In genomic region chr1:1302006-1302430, GRCh38 we compare ENCODE assay signal across 2 cellular contexts.
TF ChIP-seq lines count a peak whose summit lies in the region.

No MANE protein-coding gene starts in this region.

TF ChIP-seq in HCT116, 20 proteins besides CTCF, POLR2A, EP300 and RAD21:
- TF ChIP-seq EZH2 (IDR thresholded peaks at IDR 0.05) (no peak), SIN3A (IDR thresholded peaks at IDR 0.05; ENCODE audit: low read depth) (no peak), TCF7L2 (IDR thresholded peaks at IDR 0.05; ENCODE audit: borderline replicate concordance, extremely low read depth, insufficient read depth, insufficient read length) (no peak), ELF1 (IDR thresholded peaks at IDR 0.05; ENCODE audit: borderline replicate concordance, low read depth) (no peak), ZBTB33 (IDR thresholded peaks at IDR 0.05; ENCODE audit: extremely low read depth, insufficient replicate concordance, low read length) (no peak), SRF (IDR thresholded peaks at IDR 0.05; ENCODE audit: low read depth) (no peak), ZFX (IDR thresholded peaks at IDR 0.05) (no peak), CBX3 (IDR thresholded peaks at IDR 0.05; ENCODE audit: low read depth) (no peak), FOSL1 (IDR thresholded peaks at IDR 0.05; ENCODE audit: low read depth) (no peak), JUND (IDR thresholded peaks at IDR 0.05) (no peak), REST (IDR thresholded peaks at IDR 0.05; ENCODE audit: low read depth) (no peak), MAX (IDR thresholded peaks at IDR 0.05) (no peak), POLR2AphosphoS5 (IDR thresholded peaks at IDR 0.05; ENCODE audit: low read depth, low read length) (no peak), CEBPB (IDR thresholded peaks at IDR 0.05; ENCODE audit: low read depth) (no peak), EGR1 (IDR thresholded peaks at IDR 0.05; ENCODE audit: low read depth) (no peak)

TF ChIP-seq in K562, 482 proteins besides CTCF, POLR2A, EP300 and RAD21:
- peak; percentile 14 for TF ChIP-seq CTCFL (IDR thresholded peaks at IDR 0.05; ENCODE audit: borderline replicate concordance, insufficient read depth, low read depth, low read length, poor library complexity, severe bottlenecking)
- TF ChIP-seq RBM17 (IDR thresholded peaks at IDR 0.05; ENCODE audit: borderline replicate concordance, low read depth, low read length): no peak
- no peak for TF ChIP-seq USF1 (CRISPR knock-in tag; IDR thresholded peaks at IDR 0.05)
- TF ChIP-seq SMC3 (conservative IDR thresholded peaks at IDR 0.05; ENCODE audit: insufficient read depth, low read depth, low read length): no peak
- TF ChIP-seq POLR2G (IDR thresholded peaks at IDR 0.05; ENCODE audit: low read depth, low read length): peak; percentile 48; the same call in 1 of the 2 replicates
- no peak for TF ChIP-seq ELK3 (CRISPR knock-in tag; IDR thresholded peaks at IDR 0.05)
- peak; percentile 86 for TF ChIP-seq ZNF263 (CRISPR knock-in tag; IDR thresholded peaks at IDR 0.05; ENCODE audit: borderline replicate concordance)
- no peak for TF ChIP-seq BACH1 (tag; IDR thresholded peaks at IDR 0.05)
- TF ChIP-seq ZBTB7A (IDR thresholded peaks at IDR 0.05; ENCODE audit: borderline replicate concordance, control insufficient read depth, low read depth, low read length): peak; percentile 64; the same call in 1 of the 2 replicates
- no peak for TF ChIP-seq MTF1 (CRISPR knock-in tag; IDR thresholded peaks at IDR 0.05; ENCODE audit: borderline replicate concordance)
- TF ChIP-seq MYC (IDR thresholded peaks at IDR 0.05; ENCODE audit: low read depth, low read length): no peak
- TF ChIP-seq MYC (CRISPR knock-in tag; IDR thresholded peaks at IDR 0.05; ENCODE audit: borderline replicate concordance, low read depth): no peak
- 0 out of 2 replicates have a peak, but pooled peaks have one; percentile 2 for TF ChIP-seq RB1 (IDR thresholded peaks at IDR 0.05; ENCODE audit: low read depth)
- 0 out of 2 replicates have a peak, but pooled peaks have one; percentile 25 for TF ChIP-seq RBFOX2 (IDR thresholded peaks at IDR 0.05; ENCODE audit: low read depth, low read length)
- TF ChIP-seq CAMTA2 (CRISPR knock-in tag; conservative IDR thresholded peaks at IDR 0.05): no peak
- no peak for TF ChIP-seq ARID4B (CRISPR knock-in tag; IDR thresholded peaks at IDR 0.05)
